ENCODE assay signal across 8 cellular contexts in the genomic region with DNA sequence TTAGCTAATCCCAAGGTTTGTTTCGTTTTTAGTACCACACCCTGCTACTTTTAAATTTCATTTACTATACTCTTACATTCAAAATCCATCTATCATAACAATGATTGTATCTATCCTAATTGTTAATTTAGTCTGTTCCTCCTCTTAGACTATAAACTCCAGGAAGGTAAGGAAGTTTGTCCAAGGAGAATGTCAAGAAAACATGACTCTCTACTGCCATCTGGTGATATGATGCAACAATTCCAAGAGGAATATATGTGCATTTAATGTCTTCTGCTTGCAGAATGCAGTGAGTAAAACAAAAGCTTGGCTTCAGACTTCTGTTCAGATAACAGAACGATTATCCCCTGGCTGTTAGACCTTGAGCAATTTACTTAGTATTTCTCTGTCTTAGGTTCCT.
DNase-seq lines count a peak whose midpoint lies in the region; ATAC-seq, FAIRE-seq and TF ChIP-seq lines count a peak whose summit lies in the region.

No MANE protein-coding gene starts in this region.

- TF ChIP-seq CTCF in retinal pigment epithelial cell (conservative IDR thresholded peaks at IDR 0.05; ENCODE audit: low read depth, low read length): peak; percentile 49

- peak; percentile 90 for ATAC-seq in GM18505 (IDR thresholded peaks at IDR 0.05; ENCODE audit: unreplicated experiment)
- no peak for ATAC-seq in HG02970 (IDR thresholded peaks at IDR 0.05; ENCODE audit: low FRiP score, unreplicated experiment)

- DNase-seq in A172 (ENCODE audit: low spot score) (peak; percentile 69), HTR-8/SVneo (ENCODE audit: insufficient read length, low spot score) (peak; percentile 5), OCI-M1 (lab: John Stamatoyannopoulos, UW) (peak; percentile 78), erythroblast (lab: John Stamatoyannopoulos, UW) (peak; percentile 15 to 51), retinal pigment epithelial cell (ENCODE audit: low read depth) (peak; percentile 30), C1 segment of cervical spinal cord (lab: John Stamatoyannopoulos, UW) (no peak)

- FAIRE-seq in HTR-8/SVneo (lab: Jason Lieb, UNC): no peak

- H3K4me3 ChIP-seq in retinal pigment epithelial cell (ENCODE audit: low read length): no peak overlapping the region

- no peak for TF ChIP-seq POLR2A in GM18505 (IDR thresholded peaks at IDR 0.05; ENCODE audit: borderline replicate concordance, extremely low read depth, insufficient read depth, insufficient read length)
- no peak for TF ChIP-seq POLR2A in erythroblast (IDR thresholded peaks at IDR 0.05; ENCODE audit: low read length)

Comparison
In these comparisons a context has a peak if more than half of its experiments do, and no peak if none do; other contexts are left out.
1. DNase-seq: peak in A172 (single experiment), HTR-8/SVneo (single experiment), OCI-M1 (single experiment), erythroblast (2 of 2) and retinal pigment epithelial cell (single experiment); none in C1 segment of cervical spinal cord (0 of 14).